Comparison of ENCODE assay signal across 15 cellular contexts in genomic region chr1:35443768-35444518, GRCh38.
DNase-seq lines count a peak whose midpoint lies in the region; ATAC-seq and TF ChIP-seq lines count a peak whose summit lies in the region.
"Had no signal": no experiment of that assay in that cellular context is flagged by ENCODE, and none has a peak within 500 bp of the region (broad histone marks: within the 10 kb centered on the region; RNA-seq: fewer than 3 reads in every experiment).

No MANE protein-coding gene starts in this region.

- peaks cover 39 to 89% of the 10 kb centered on the region in 2 experiments for H3K36me3 ChIP-seq in SK-N-SH (replicated peaks in 1 of 2; ENCODE audit: control insufficient read depth in 1 of 2, insufficient read depth in 2 of 2, low read length in 1 of 2)
- peaks cover 13 to 68% (median 21%) of the 10 kb centered on the region in 3 experiments for H3K36me3 ChIP-seq in naive thymus-derived CD4-positive, alpha-beta T cell (ENCODE audit: control insufficient read depth in 2 of 3, insufficient read depth in 3 of 3, low read length in 3 of 3)

- H3K4me3 ChIP-seq in SK-N-SH (ENCODE audit: low read depth in 2 of 2, low read length in 1 of 2): no peak overlapping the region
- H3K4me3 ChIP-seq in naive thymus-derived CD4-positive, alpha-beta T cell (ENCODE audit: low read length): no peak overlapping the region
- H3K4me3 ChIP-seq: spleen had no signal

- peak overlapping the region; percentile 23 for H3K27ac Mint-ChIP-seq in activated T-helper 2 cell treated with anti-CD3 and anti-CD28 coated beads, Interferon-gamma antibody, Interleukin-2, Interleukin-4, amounts not matched to agents 10 μg/mL and 5 μg/mL and 100 μg/mL, durations not matched to agents 14 hours and 24 hours and 36 hours
- peak overlapping the region in 8 of 9 donors; percentile 10 to 75 (median 58) for H3K27ac Mint-ChIP-seq in naive thymus-derived CD4-positive, alpha-beta T cell
- H3K27ac Mint-ChIP-seq: nephron had no signal

- H3K4me3 Mint-ChIP-seq in activated T-helper 2 cell treated with anti-CD3 and anti-CD28 coated beads, Interferon-gamma antibody, Interleukin-2, Interleukin-4, amounts not matched to agents 10 μg/mL and 5 μg/mL and 100 μg/mL, durations not matched to agents 14 hours and 24 hours and 36 hours (ENCODE audit: low read depth): no peak overlapping the region
- H3K4me3 Mint-ChIP-seq in naive thymus-derived CD4-positive, alpha-beta T cell: peak overlapping the region in 1 of 10 donors; percentile 46
- H3K4me3 Mint-ChIP-seq: nephron had no signal

- CTCF ChIA-PET in SK-N-SH (lab: Yijun Ruan, JAX): interaction anchor here (1.0 to 3.0 kb wide), 16 partner anchors 8 to 283 kb away, joined by 3 to 17 read pairs (median 4); no protein-coding TSS in a partner anchor
- CTCF ChIA-PET in naive thymus-derived CD4-positive, alpha-beta T cell (lab: Charles Lee): interaction anchor here (0.9 to 2.2 kb wide), 3 partner anchors 7 to 125 kb away, joined by 4 to 10 read pairs (median 7); no protein-coding TSS in a partner anchor

- no peak for DNase-seq in SK-N-SH
- DNase-seq in HuH-7 (ENCODE audit: low spot score): peak; percentile 23
- no peak for DNase-seq in activated T-helper 2 cell treated with anti-CD3 and anti-CD28 coated beads, Interferon-gamma antibody, Interleukin-2, Interleukin-4, amounts not matched to agents 10 μg/mL and 5 μg/mL and 100 μg/mL, durations not matched to agents 14 hours and 24 hours and 36 hours (ENCODE audit: low spot score)
- peak in 1 of 9 donors; percentile 4 for DNase-seq in naive thymus-derived CD4-positive, alpha-beta T cell
- DNase-seq in SKM-1 treated with dmso at 0.1 percent for 144 hours (lab: John Stamatoyannopoulos, UW; ENCODE audit: unreplicated experiment): no peak
- DNase-seq in posterior cingulate gyrus: no peak
- DNase-seq: activated CD4-positive, alpha-beta T cell treated with anti-CD3 and anti-CD28 coated beads for 4 hours; activated naive CD4-positive, alpha-beta T cell treated with anti-CD3 and anti-CD28 coated beads, Interleukin-2, amount 50 U/mL, for 16 hours; GF-D8; left colon; MM.1S; spleen had no signal

- no peaks in the 10 kb centered on the region for H3K27me3 Mint-ChIP-seq in activated T-helper 2 cell treated with anti-CD3 and anti-CD28 coated beads, Interferon-gamma antibody, Interleukin-2, Interleukin-4, amounts not matched to agents 10 μg/mL and 5 μg/mL and 100 μg/mL, durations not matched to agents 14 hours and 24 hours and 36 hours (ENCODE audit: low read depth)
- H3K27me3 Mint-ChIP-seq in naive thymus-derived CD4-positive, alpha-beta T cell: no peaks in the 10 kb centered on the region

- TF ChIP-seq RAD21 in SK-N-SH (IDR thresholded peaks at IDR 0.05; ENCODE audit: low read length): peak; percentile 54

- H3K4me2 ChIP-seq in SK-N-SH: no peak overlapping the region

- H3K79me2 ChIP-seq in SK-N-SH (ENCODE audit: insufficient read depth): no peaks in the 10 kb centered on the region

- no peak overlapping the region for H3K9ac ChIP-seq in SK-N-SH

- TF ChIP-seq EP300 in SK-N-SH (IDR thresholded peaks at IDR 0.05; ENCODE audit: borderline replicate concordance in 1 of 2, low read depth in 1 of 2, low read length in 1 of 2): no peak

- ATAC-seq in SK-N-SH treated with all-trans-retinoic acid at 6 μM for 48 hours (no peak; the same call in 2 of the 3 replicates), GM19023 (IDR thresholded peaks at IDR 0.05; ENCODE audit: unreplicated experiment) (no peak)
- ATAC-seq in naive thymus-derived CD4-positive, alpha-beta T cell: no peak
- ATAC-seq: left colon had no signal

- intact Hi-C loops in activated T-helper 2 cell treated with anti-CD3 and anti-CD28 coated beads, Interferon-gamma antibody, Interleukin-2, Interleukin-4, amounts not matched to agents 10 μg/mL and 5 μg/mL and 100 μg/mL, durations not matched to agents 14 hours and 24 hours and 36 hours (cut with micrococcal nuclease): loop anchor here (1.0 to 10.0 kb wide), 2 partner anchors 13 to 239 kb away; no protein-coding TSS in a partner anchor
- intact Hi-C loops in naive thymus-derived CD4-positive, alpha-beta T cell (cut with micrococcal nuclease): no loop called here
- intact Hi-C loops in posterior cingulate gyrus (cut with DNase I): no loop called here

- H3F3A ChIP-seq in SK-N-SH (replicated peaks; ENCODE audit: insufficient read depth): peaks cover under 1% of the 10 kb centered on the region

- TF ChIP-seq CTCF in SK-N-SH (IDR thresholded peaks at IDR 0.05): peak; percentile 30; the same call in 1 of the 2 replicates

- H3K9me3 Mint-ChIP-seq in activated T-helper 2 cell treated with anti-CD3 and anti-CD28 coated beads, Interferon-gamma antibody, Interleukin-2, Interleukin-4, amounts not matched to agents 10 μg/mL and 5 μg/mL and 100 μg/mL, durations not matched to agents 14 hours and 24 hours and 36 hours: no peaks in the 10 kb centered on the region
- H3K9me3 Mint-ChIP-seq in naive thymus-derived CD4-positive, alpha-beta T cell: no peaks in the 10 kb centered on the region
- H3K9me3 Mint-ChIP-seq: nephron had no signal

- H4K20me1 ChIP-seq in SK-N-SH (ENCODE audit: insufficient read depth): no peaks in the 10 kb centered on the region

- H3K27ac ChIP-seq in SK-N-SH (ENCODE audit: low read depth in 2 of 2, low read length in 1 of 2): no peak overlapping the region
- H3K27ac ChIP-seq in naive thymus-derived CD4-positive, alpha-beta T cell (ENCODE audit: low read depth, low read length): no peak overlapping the region

- peaks cover 0 to 7% of the 10 kb centered on the region in 2 experiments; a peak in 1 of 4 replicates for H3K4me1 ChIP-seq in SK-N-SH (ENCODE audit: control insufficient read depth in 1 of 2, insufficient read depth in 2 of 2, low read depth in 1 of 2, low read length in 1 of 2)
- no peaks in the 10 kb centered on the region for H3K4me1 ChIP-seq in naive thymus-derived CD4-positive, alpha-beta T cell (ENCODE audit: control insufficient read depth in 2 of 2, insufficient read depth in 2 of 2, low read length in 2 of 2)

- peaks cover 20% of the 10 kb centered on the region for H3K4me1 Mint-ChIP-seq in activated T-helper 2 cell treated with anti-CD3 and anti-CD28 coated beads, Interferon-gamma antibody, Interleukin-2, Interleukin-4, amounts not matched to agents 10 μg/mL and 5 μg/mL and 100 μg/mL, durations not matched to agents 14 hours and 24 hours and 36 hours (ENCODE audit: low read depth)
- H3K4me1 Mint-ChIP-seq in naive thymus-derived CD4-positive, alpha-beta T cell: peaks cover 0 to 35% (median 21%) of the 10 kb centered on the region in 7 donors
- H3K4me1 Mint-ChIP-seq: nephron had no signal

- WGBS in SK-N-SH (ENCODE audit: low lambda C conversion rate): 71% methylated on average over 2 of the region's 5 CpGs

- no peaks in the 10 kb centered on the region for H3K9me2 ChIP-seq in SK-N-SH

- peaks cover 36% of the 10 kb centered on the region for H3K36me3 Mint-ChIP-seq in activated T-helper 2 cell treated with anti-CD3 and anti-CD28 coated beads, Interferon-gamma antibody, Interleukin-2, Interleukin-4, amounts not matched to agents 10 μg/mL and 5 μg/mL and 100 μg/mL, durations not matched to agents 14 hours and 24 hours and 36 hours (ENCODE audit: low read depth)
- H3K36me3 Mint-ChIP-seq in naive thymus-derived CD4-positive, alpha-beta T cell: peaks cover 12 to 38% (median 26%) of the 10 kb centered on the region in 5 donors

- no peak overlapping the region for H2AFZ ChIP-seq in SK-N-SH (ENCODE audit: low read depth)

- no peaks in the 10 kb centered on the region for H3K27me3 ChIP-seq in SK-N-SH (ENCODE audit: insufficient read depth)
- no peaks in the 10 kb centered on the region for H3K27me3 ChIP-seq in naive thymus-derived CD4-positive, alpha-beta T cell (ENCODE audit: control insufficient read depth in 2 of 2, insufficient read depth in 2 of 2, low read length in 2 of 2)
- H3K27me3 ChIP-seq: spleen had no signal

- POLR2A ChIA-PET in SK-N-SH (lab: Yijun Ruan, JAX): no interaction called here
- POLR2A ChIA-PET in naive thymus-derived CD4-positive, alpha-beta T cell (lab: Charles Lee): no interaction called here

- no peaks in the 10 kb centered on the region for H3K9me3 ChIP-seq in SK-N-SH
- no peaks in the 10 kb centered on the region for H3K9me3 ChIP-seq in naive thymus-derived CD4-positive, alpha-beta T cell (ENCODE audit: control insufficient read depth in 2 of 3, low read length in 3 of 3)
- H3K9me3 ChIP-seq: spleen had no signal

TF ChIP-seq in SK-N-SH, 30 proteins besides CTCF, POLR2A, EP300 and RAD21 (continues in another document):
- TF ChIP-seq FOSL2 (IDR thresholded peaks at IDR 0.05; ENCODE audit: borderline replicate concordance, low read depth): no peak
- no peak for TF ChIP-seq CHD2 (IDR thresholded peaks at IDR 0.05; ENCODE audit: low read length, partially characterized antibody)

TF ChIP-seq in SK-N-SH treated with all-trans-retinoic acid at 6 μM for 48 hours, 23 proteins besides CTCF, POLR2A, EP300 and RAD21 (continues in another document):
- TF ChIP-seq, protein P1, sequence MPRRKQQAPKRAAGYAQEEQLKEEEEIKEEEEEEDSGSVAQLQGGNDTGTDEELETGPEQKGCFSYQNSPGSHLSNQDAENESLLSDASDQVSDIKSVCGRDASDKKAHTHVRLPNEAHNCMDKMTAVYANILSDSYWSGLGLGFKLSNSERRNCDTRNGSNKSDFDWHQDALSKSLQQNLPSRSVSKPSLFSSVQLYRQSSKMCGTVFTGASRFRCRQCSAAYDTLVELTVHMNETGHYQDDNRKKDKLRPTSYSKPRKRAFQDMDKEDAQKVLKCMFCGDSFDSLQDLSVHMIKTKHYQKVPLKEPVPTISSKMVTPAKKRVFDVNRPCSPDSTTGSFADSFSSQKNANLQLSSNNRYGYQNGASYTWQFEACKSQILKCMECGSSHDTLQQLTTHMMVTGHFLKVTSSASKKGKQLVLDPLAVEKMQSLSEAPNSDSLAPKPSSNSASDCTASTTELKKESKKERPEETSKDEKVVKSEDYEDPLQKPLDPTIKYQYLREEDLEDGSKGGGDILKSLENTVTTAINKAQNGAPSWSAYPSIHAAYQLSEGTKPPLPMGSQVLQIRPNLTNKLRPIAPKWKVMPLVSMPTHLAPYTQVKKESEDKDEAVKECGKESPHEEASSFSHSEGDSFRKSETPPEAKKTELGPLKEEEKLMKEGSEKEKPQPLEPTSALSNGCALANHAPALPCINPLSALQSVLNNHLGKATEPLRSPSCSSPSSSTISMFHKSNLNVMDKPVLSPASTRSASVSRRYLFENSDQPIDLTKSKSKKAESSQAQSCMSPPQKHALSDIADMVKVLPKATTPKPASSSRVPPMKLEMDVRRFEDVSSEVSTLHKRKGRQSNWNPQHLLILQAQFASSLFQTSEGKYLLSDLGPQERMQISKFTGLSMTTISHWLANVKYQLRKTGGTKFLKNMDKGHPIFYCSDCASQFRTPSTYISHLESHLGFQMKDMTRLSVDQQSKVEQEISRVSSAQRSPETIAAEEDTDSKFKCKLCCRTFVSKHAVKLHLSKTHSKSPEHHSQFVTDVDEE (CRISPR knock-in tag; IDR thresholded peaks at IDR 0.05): no peak
- no peak for TF ChIP-seq TOX (CRISPR knock-in tag; IDR thresholded peaks at IDR 0.05; ENCODE audit: borderline replicate concordance)
- no peak for TF ChIP-seq ESRRG (CRISPR knock-in tag; IDR thresholded peaks at IDR 0.05)
- no peak for TF ChIP-seq ZNF565 (CRISPR knock-in tag; conservative IDR thresholded peaks at IDR 0.05; ENCODE audit: low read depth)
